Comparison of ENCODE assay signal across 10 cellular contexts in the genomic region with DNA sequence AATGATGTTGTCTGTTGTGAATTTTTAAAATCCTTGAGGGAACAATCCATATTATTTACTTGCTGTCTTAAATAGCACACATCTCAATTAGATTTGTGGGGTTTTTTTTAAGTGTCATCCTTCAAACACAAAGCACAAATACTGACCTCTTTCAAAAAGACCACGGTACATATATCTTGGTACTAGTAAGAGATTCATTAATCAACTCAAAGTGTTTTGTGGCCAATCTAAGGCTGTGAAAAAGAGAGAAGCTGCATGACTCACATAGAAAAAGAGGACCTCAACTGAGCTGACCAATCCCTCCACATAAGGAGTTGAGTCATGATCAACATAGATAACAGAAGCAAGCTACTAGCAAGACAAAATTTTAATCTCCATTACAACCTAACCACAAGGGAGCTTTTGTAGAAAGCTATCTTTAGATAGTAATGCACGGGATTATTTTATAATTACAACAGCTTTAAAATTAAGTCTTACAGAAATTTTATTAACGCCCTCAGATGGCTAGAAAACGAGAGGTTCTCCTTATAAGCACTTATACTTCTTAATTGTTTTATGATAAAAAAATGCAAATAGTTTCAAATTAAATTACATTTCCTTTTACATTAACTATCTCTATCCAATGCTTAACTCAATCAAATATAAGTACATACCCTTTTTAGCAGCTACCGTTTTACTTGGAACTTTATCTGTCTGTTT.
DNase-seq lines count a peak whose midpoint lies in the region; ATAC-seq and TF ChIP-seq lines count a peak whose summit lies in the region.
"Had no signal": no experiment of that assay in that cellular context is flagged by ENCODE, and none has a peak within 500 bp of the region (broad histone marks: within the 10 kb centered on the region; RNA-seq: fewer than 3 reads in every experiment).

No MANE protein-coding gene starts in this region.

- no peak overlapping the region for H3K4me3 Mint-ChIP-seq in activated CD4-positive, alpha-beta T cell treated with anti-CD3 and anti-CD28 coated beads for 36 hours
- H3K4me3 Mint-ChIP-seq in stimulated activated naive CD8-positive, alpha-beta T cell treated with anti-CD3 and anti-CD28 coated beads, Interleukin-15, Interleukin-2, amounts not matched to agents 100 ng/mL and 50 ng/mL, for 24 hours, result no peak overlapping the region

- POLR2A ChIA-PET in activated CD4-positive, alpha-beta T cell treated with anti-CD3 and anti-CD28 coated beads for 36 hours (lab: Charles Lee), result no interaction called here

- no peak for TF ChIP-seq CTCF in cardiac muscle cell (IDR thresholded peaks at IDR 0.05; ENCODE audit: low read depth, low read length)

- no peaks in the 10 kb centered on the region for H3K27me3 Mint-ChIP-seq in activated CD4-positive, alpha-beta T cell treated with anti-CD3 and anti-CD28 coated beads for 36 hours
- no peaks in the 10 kb centered on the region for H3K27me3 Mint-ChIP-seq in stimulated activated naive CD8-positive, alpha-beta T cell treated with anti-CD3 and anti-CD28 coated beads, Interleukin-15, Interleukin-2, amounts not matched to agents 100 ng/mL and 50 ng/mL, for 24 hours

- peaks cover 3% of the 10 kb centered on the region for H3K4me1 Mint-ChIP-seq in activated CD4-positive, alpha-beta T cell treated with anti-CD3 and anti-CD28 coated beads for 36 hours
- H3K4me1 Mint-ChIP-seq in stimulated activated naive CD8-positive, alpha-beta T cell treated with anti-CD3 and anti-CD28 coated beads, Interleukin-15, Interleukin-2, amounts not matched to agents 100 ng/mL and 50 ng/mL, for 24 hours (ENCODE audit: low read depth), result peaks cover 16% of the 10 kb centered on the region

- peaks cover 49% of the 10 kb centered on the region for H3K36me3 ChIP-seq in cardiac muscle cell

- no peak for DNase-seq in activated CD4-positive, alpha-beta T cell treated with anti-CD3 and anti-CD28 coated beads for 36 hours
- no peak for DNase-seq in activated CD4-positive, alpha-beta T cell treated with anti-CD3 and anti-CD28 coated beads, Interleukin-2, amount 50 U/mL, for 1 hour
- DNase-seq in SIG-M5 (lab: John Stamatoyannopoulos, UW) (peak; percentile 67), cardiac muscle cell (ENCODE audit: low read depth in 1 of 2, low spot score in 1 of 2) (peak in 1 of 2 donors; percentile 88), NCI-H1092 (lab: John Stamatoyannopoulos, UW) (no peak), NCI-H1436 (lab: John Stamatoyannopoulos, UW) (no peak)
- DNase-seq: GOT3 had no signal

- H3K9me3 ChIP-seq in cardiac muscle cell (ENCODE audit: low read depth), result no peaks in the 10 kb centered on the region

- no peak overlapping the region for H3K4me3 ChIP-seq in cardiac muscle cell
- H3K4me3 ChIP-seq: SK-N-MC had no signal

- H3K4me1 ChIP-seq in cardiac muscle cell (ENCODE audit: low read depth), result peaks cover 15% of the 10 kb centered on the region

- intact Hi-C loops in activated CD4-positive, alpha-beta T cell treated with anti-CD3 and anti-CD28 coated beads for 36 hours (cut with DNase I, micrococcal nuclease), result no loop called here

- no peaks in the 10 kb centered on the region for H3K27me3 ChIP-seq in cardiac muscle cell

- peak overlapping the region; percentile 76 for H3K27ac ChIP-seq in cardiac muscle cell
- H3K27ac ChIP-seq: SK-N-MC had no signal

- CTCF ChIA-PET in activated CD4-positive, alpha-beta T cell treated with anti-CD3 and anti-CD28 coated beads for 36 hours (lab: Charles Lee), result interaction anchor here (0.5 to 1.5 kb wide), 6 partner anchors 9 to 305 kb away, joined by 3 to 10 read pairs (median 3); no protein-coding TSS in a partner anchor

- peak; percentile 90 for ATAC-seq in activated CD4-positive, alpha-beta T cell treated with anti-CD3 and anti-CD28 coated beads for 36 hours
- ATAC-seq in GM21447 (IDR thresholded peaks at IDR 0.05; ENCODE audit: unreplicated experiment), result no peak

- H3K27ac Mint-ChIP-seq in activated CD4-positive, alpha-beta T cell treated with anti-CD3 and anti-CD28 coated beads for 36 hours, result no peak overlapping the region
- peak overlapping the region; percentile 45 for H3K27ac Mint-ChIP-seq in stimulated activated naive CD8-positive, alpha-beta T cell treated with anti-CD3 and anti-CD28 coated beads, Interleukin-15, Interleukin-2, amounts not matched to agents 100 ng/mL and 50 ng/mL, for 24 hours

- no peaks in the 10 kb centered on the region for H3K9me3 Mint-ChIP-seq in activated CD4-positive, alpha-beta T cell treated with anti-CD3 and anti-CD28 coated beads for 36 hours (ENCODE audit: low read depth)
- no peaks in the 10 kb centered on the region for H3K9me3 Mint-ChIP-seq in stimulated activated naive CD8-positive, alpha-beta T cell treated with anti-CD3 and anti-CD28 coated beads, Interleukin-15, Interleukin-2, amounts not matched to agents 100 ng/mL and 50 ng/mL, for 24 hours

- H3K36me3 Mint-ChIP-seq in activated CD4-positive, alpha-beta T cell treated with anti-CD3 and anti-CD28 coated beads for 36 hours (ENCODE audit: low read depth), result peaks cover 40% of the 10 kb centered on the region
- peaks cover 64% of the 10 kb centered on the region for H3K36me3 Mint-ChIP-seq in stimulated activated naive CD8-positive, alpha-beta T cell treated with anti-CD3 and anti-CD28 coated beads, Interleukin-15, Interleukin-2, amounts not matched to agents 100 ng/mL and 50 ng/mL, for 24 hours (ENCODE audit: low read depth)
